31 cellular contexts compared by ENCODE assay signal in the genomic region with DNA sequence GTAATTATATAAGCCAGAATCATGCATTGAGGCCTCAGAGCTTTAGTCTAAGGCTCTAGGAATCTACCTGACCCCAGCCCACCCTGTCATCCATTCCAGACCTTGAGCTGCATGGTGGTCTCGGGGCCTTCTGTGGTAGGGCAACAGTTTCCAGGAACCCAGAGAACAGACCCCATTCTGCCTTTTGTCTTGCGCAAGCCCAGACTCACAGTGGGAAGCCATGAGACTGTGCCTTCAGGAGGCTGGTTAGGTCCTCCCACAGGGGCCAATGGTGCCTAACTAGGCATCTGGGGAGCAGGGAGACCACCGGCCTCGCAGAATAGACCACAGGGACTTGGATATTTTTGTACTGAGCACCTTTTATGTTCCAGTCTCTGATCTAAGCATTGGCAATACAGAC.
"Had no signal": no experiment of that assay in that cellular context is flagged by ENCODE, and none has a peak within 500 bp of the region (broad histone marks: within the 10 kb centered on the region; RNA-seq: fewer than 3 reads in every experiment).

No MANE protein-coding gene starts in this region.

- H3K27ac ChIP-seq: brain microvascular endothelial cell, coronary artery, VCaP had no signal

- FAIRE-seq: astrocyte, bronchial epithelial cell, frontal cortex, TTC549 had no signal

- H3K27me3 ChIP-seq: brain microvascular endothelial cell, dorsolateral prefrontal cortex had no signal

- DNase-seq: activated CD4-positive, alpha-beta memory T cell treated with anti-CD3 and anti-CD28 coated beads, Interleukin-2, amount 10 ng/mL, durations not matched to agents 7 days and 5 days; activated CD4-positive, alpha-beta T cell treated with anti-CD3 and anti-CD28 coated beads for 1 hour; activated CD4-positive, alpha-beta T cell treated with anti-CD3 and anti-CD28 coated beads for 4 hours; activated CD4-positive, alpha-beta T cell treated with anti-CD3 and anti-CD28 coated beads, Interleukin-2, amount 10 ng/mL, durations not matched to agents 7 days and 5 days; activated CD4-positive, alpha-beta T cell treated with anti-CD3 and anti-CD28 coated beads, Interleukin-2, amount 50 U/mL, for 4 hours; activated CD8-positive, alpha-beta memory T cell treated with anti-CD3 and anti-CD28 coated beads, Interleukin-2, amount 50 U/mL, for 48 hours; activated gamma-delta T cell; activated naive CD4-positive, alpha-beta T cell; activated naive CD4-positive, alpha-beta T cell treated with anti-CD3 and anti-CD28 coated beads, Interleukin-2, amount 10 ng/mL, durations not matched to agents 7 days and 5 days; activated naive CD8-positive, alpha-beta T cell treated with anti-CD3 and anti-CD28 coated beads, Interleukin-2, amount 10 ng/mL, durations not matched to agents 7 days and 5 days; activated T-cell treated with anti-CD3 and anti-CD28 coated beads for 4 hours; activated T-cell treated with anti-CD3 and anti-CD28 coated beads, Interleukin-2, amount 50 U/mL, for 24 hours; activated T-cell treated with anti-CD3 and anti-CD28 coated beads, Interleukin-2, amount 50 U/mL, for 72 hours; amniotic stem cell; anterior cingulate cortex; brain microvascular endothelial cell; dorsolateral prefrontal cortex; effector memory CD4-positive, alpha-beta T cell; endodermal cell; foreskin fibroblast; head of caudate nucleus; T-helper 2 cell had no signal

- H3K36me3 ChIP-seq: brain microvascular endothelial cell had no signal

- H3K4me3 ChIP-seq: coronary artery, dorsolateral prefrontal cortex had no signal

- ATAC-seq: activated naive CD4-positive, alpha-beta T cell treated with anti-CD3 and anti-CD28 coated beads, Interleukin-2, amount 50 U/mL, for 72 hours; activated T-cell treated with anti-CD3 and anti-CD28 coated beads, Interleukin-2, amount 50 U/mL, for 72 hours; esophagus mucosa; WTC11 had no signal
